In genomic region chr9:114006155-114006550, GRCh38 we compare ENCODE assay signal across 23 cellular contexts.
A peak's percentile ranks its signal among the peaks of the same experiment; 100 is the strongest.
DNase-seq lines count a peak whose midpoint lies in the region; ATAC-seq and TF ChIP-seq lines count a peak whose summit lies in the region.
"Had no signal": no experiment of that assay in that cellular context is flagged by ENCODE, and none has a peak within 500 bp of the region (broad histone marks: within the 10 kb centered on the region; RNA-seq: fewer than 3 reads in every experiment).

No MANE protein-coding gene starts in this region.

- H3K9me3 ChIP-seq in WERI-Rb-1 (ENCODE audit: severe bottlenecking) (no peaks in the 10 kb centered on the region), lung (ENCODE audit: control insufficient read depth in 2 of 2, insufficient read depth in 1 of 2, low read length in 1 of 2) (no peaks in the 10 kb centered on the region)

- no peak overlapping the region for H3K27ac ChIP-seq in WERI-Rb-1
- H3K27ac ChIP-seq in lung (ENCODE audit: low read depth in 1 of 2, low read length in 1 of 2) = no peak overlapping the region
- H3K27ac ChIP-seq: dorsolateral prefrontal cortex had no signal

- peaks cover 7 to 8% of the 10 kb centered on the region in 2 donors for H3K4me1 ChIP-seq in lung (ENCODE audit: control insufficient read depth in 2 of 2, insufficient read depth in 2 of 2, low read length in 2 of 2)

- ATAC-seq in lung (ENCODE audit: insufficient read depth, low FRiP score) = no peak
- ATAC-seq in GM21526 (IDR thresholded peaks at IDR 0.05; ENCODE audit: low FRiP score, unreplicated experiment) = no peak
- ATAC-seq: activated CD8-positive, alpha-beta T cell treated with anti-CD3 and anti-CD28 coated beads for 36 hours; activated T-cell treated with anti-CD3 and anti-CD28 coated beads, Interleukin-2, amount 50 U/mL, for 4 hours; CD8-positive, alpha-beta T cell; Right ventricle myocardium inferior; stimulated activated naive B cell treated with anti-CD40 and anti-IgM and Interleukin-4, amounts not matched to agents 10 μg/mL and 1 μg/mL and 100 μg/mL, for 72 hours had no signal

- peaks cover 4 to 6% (median 4%) of the 10 kb centered on the region in 3 donors for H3K27me3 Mint-ChIP-seq in CD14-positive monocyte (ENCODE audit: low read depth in 3 of 3)
- H3K27me3 Mint-ChIP-seq: activated CD8-positive, alpha-beta T cell treated with anti-CD3 and anti-CD28 coated beads for 36 hours; activated naive CD4-positive, alpha-beta T cell treated with anti-CD3 and anti-CD28 coated beads, Interleukin-2, amount 10 ng/mL, durations not matched to agents 7 days and 5 days; IgD-negative memory B cell; stimulated activated naive B cell treated with anti-CD40 and anti-IgM and Interleukin-4, amounts not matched to agents 10 μg/mL and 1 μg/mL and 100 μg/mL, for 72 hours had no signal

- peaks cover 30% of the 10 kb centered on the region for H3K4me1 Mint-ChIP-seq in CD14-positive monocyte
- H3K4me1 Mint-ChIP-seq: activated naive CD4-positive, alpha-beta T cell treated with anti-CD3 and anti-CD28 coated beads, Interleukin-2, amount 10 ng/mL, durations not matched to agents 7 days and 5 days had no signal

- no peak overlapping the region for H3K4me3 Mint-ChIP-seq in CD14-positive monocyte
- H3K4me3 Mint-ChIP-seq: activated CD8-positive, alpha-beta T cell treated with anti-CD3 and anti-CD28 coated beads for 36 hours; activated naive CD4-positive, alpha-beta T cell treated with anti-CD3 and anti-CD28 coated beads, Interleukin-2, amount 10 ng/mL, durations not matched to agents 7 days and 5 days; activated T-cell treated with anti-CD3 and anti-CD28 coated beads, Interleukin-2, amount 50 U/mL, for 4 hours; CD8-positive, alpha-beta T cell; IgD-negative memory B cell; stimulated activated naive B cell treated with anti-CD40 and anti-IgM and Interleukin-4, amounts not matched to agents 10 μg/mL and 1 μg/mL and 100 μg/mL, for 72 hours had no signal

- H3K36me3 ChIP-seq in WERI-Rb-1 (no peaks in the 10 kb centered on the region), lung (ENCODE audit: control insufficient read depth in 2 of 2, insufficient read depth in 2 of 2, low read length in 2 of 2) (peaks cover 0 to 10% of the 10 kb centered on the region in 2 donors)

- H3K27ac Mint-ChIP-seq in CD14-positive monocyte = no peak overlapping the region
- H3K27ac Mint-ChIP-seq: activated CD8-positive, alpha-beta T cell treated with anti-CD3 and anti-CD28 coated beads for 36 hours; activated naive CD4-positive, alpha-beta T cell treated with anti-CD3 and anti-CD28 coated beads, Interleukin-2, amount 10 ng/mL, durations not matched to agents 7 days and 5 days; CD8-positive, alpha-beta T cell; IgD-negative memory B cell; stimulated activated naive B cell treated with anti-CD40 and anti-IgM and Interleukin-4, amounts not matched to agents 10 μg/mL and 1 μg/mL and 100 μg/mL, for 72 hours had no signal

- peak; percentile 13 for DNase-seq in CD14-positive monocyte (ENCODE audit: low spot score)
- DNase-seq in WERI-Rb-1 = peak; percentile 6
- DNase-seq in lung (ENCODE audit: low spot score) = peak; percentile 7
- DNase-seq in stimulated activated CD8-positive, alpha-beta memory T cell treated with anti-CD3 and anti-CD28 coated beads, Interleukin-4, amount 100 ng/mL, for 48 hours = peak; percentile 20
- no peak for DNase-seq in KG1 (lab: John Stamatoyannopoulos, UW)
- no peak for DNase-seq in NCI-H1092 treated with DMSO at 0.1 percent for 48 hours (lab: John Stamatoyannopoulos, UW)
- DNase-seq: activated CD8-positive, alpha-beta T cell treated with anti-CD3 and anti-CD28 coated beads for 36 hours; activated naive CD4-positive, alpha-beta T cell treated with anti-CD3 and anti-CD28 coated beads, Interleukin-2, amount 10 ng/mL, durations not matched to agents 7 days and 5 days; activated T-cell treated with anti-CD3 and anti-CD28 coated beads, Interleukin-2, amount 50 U/mL, for 4 hours; amygdala; DMS153; mammary epithelial cell; NCI-H1105 treated with DMSO at 0.1 percent for 48 hours; NCI-H2081 treated with DMSO at 0.1 percent for 48 hours; OCI-M1; stimulated activated CD4-positive, alpha-beta T cell treated with anti-CD3 and anti-CD28 coated beads, Interleukin-4, amount 100 ng/mL, for 1 hour; stimulated activated naive B cell treated with anti-CD40 and anti-IgM and Interleukin-4, amounts not matched to agents 10 μg/mL and 1 μg/mL and 100 μg/mL, for 72 hours had no signal

- no peak overlapping the region for H3K4me3 ChIP-seq in WERI-Rb-1 (ENCODE audit: low read depth, low read length)
- H3K4me3 ChIP-seq in lung = no peak overlapping the region
- H3K4me3 ChIP-seq: dorsolateral prefrontal cortex, smooth muscle cell had no signal

- H3K9me3 Mint-ChIP-seq in CD14-positive monocyte = peaks cover 0 to 5% (median 0%) of the 10 kb centered on the region in 7 donors
- H3K9me3 Mint-ChIP-seq: activated CD8-positive, alpha-beta T cell treated with anti-CD3 and anti-CD28 coated beads for 36 hours; activated naive CD4-positive, alpha-beta T cell treated with anti-CD3 and anti-CD28 coated beads, Interleukin-2, amount 10 ng/mL, durations not matched to agents 7 days and 5 days; activated T-cell treated with anti-CD3 and anti-CD28 coated beads, Interleukin-2, amount 50 U/mL, for 4 hours; CD8-positive, alpha-beta T cell; IgD-negative memory B cell; stimulated activated naive B cell treated with anti-CD40 and anti-IgM and Interleukin-4, amounts not matched to agents 10 μg/mL and 1 μg/mL and 100 μg/mL, for 72 hours had no signal

- intact Hi-C loops in CD14-positive monocyte (cut with micrococcal nuclease) = loop anchor here in 1 of 2 donors (10.0 kb wide), 1 partner anchor 71 kb away; no protein-coding TSS in a partner anchor

- peaks cover 13 to 28% of the 10 kb centered on the region in 2 donors for H3K36me3 Mint-ChIP-seq in CD14-positive monocyte
- H3K36me3 Mint-ChIP-seq: activated naive CD4-positive, alpha-beta T cell treated with anti-CD3 and anti-CD28 coated beads, Interleukin-2, amount 10 ng/mL, durations not matched to agents 7 days and 5 days; CD8-positive, alpha-beta T cell had no signal

- H3K27me3 ChIP-seq in WERI-Rb-1 (ENCODE audit: insufficient read depth, low read depth, severe bottlenecking) (no peaks in the 10 kb centered on the region), lung (ENCODE audit: control insufficient read depth, insufficient read depth) (no peaks in the 10 kb centered on the region)
- H3K27me3 ChIP-seq: dorsolateral prefrontal cortex had no signal

- TF ChIP-seq CTCF in CD14-positive monocyte (IDR thresholded peaks at IDR 0.05) (no peak), WERI-Rb-1 (IDR thresholded peaks at IDR 0.05; ENCODE audit: low read depth, low read length) (no peak), lung (IDR thresholded peaks at IDR 0.05; ENCODE audit: control extremely low read depth, extremely low read depth) (no peak)

- WGBS in lung, 2 donors = 81 to 91% methylated on average over 4 of the region's 4 CpGs

Comparison
In these comparisons a context has a peak if more than half of its experiments do, and no peak if none do; other contexts are left out.
1. DNase-seq: peak in CD14-positive monocyte (single experiment), WERI-Rb-1 (single experiment), lung (single experiment) and stimulated activated CD8-positive, alpha-beta memory T cell treated with anti-CD3 and anti-CD28 coated beads, Interleukin-4, amount 100 ng/mL, for 48 hours (single experiment); none in KG1 (single experiment) and NCI-H1092 treated with DMSO at 0.1 percent for 48 hours (single experiment).